ENCODE assay signal across 10 cellular contexts in genomic region chr1:193143285-193143684, GRCh38. TPM values are rescaled to one million over a fixed set of nuclear protein-coding genes. Genes with fewer than 3 reads are reported as not detected.
A peak's percentile ranks its signal among the peaks of the same experiment; 100 is the strongest.
DNase-seq lines count a peak whose midpoint lies in the region; ATAC-seq and TF ChIP-seq lines count a peak whose summit lies in the region.
"Had no signal": no experiment of that assay in that cellular context is flagged by ENCODE, and none has a peak within 500 bp of the region (broad histone marks: within the 10 kb centered on the region; RNA-seq: fewer than 3 reads in every experiment).

No MANE protein-coding gene starts in this region.

- TF ChIP-seq CTCF in RWPE2 (IDR thresholded peaks at IDR 0.05; ENCODE audit: poor library complexity, severe bottlenecking) (peak; percentile 57), foreskin fibroblast (IDR thresholded peaks at IDR 0.05; ENCODE audit: low read depth, low read length) (peak; percentile 10)

- ATAC-seq in RWPE2 (ENCODE audit: low read depth) (no peak), GM19023 (IDR thresholded peaks at IDR 0.05; ENCODE audit: unreplicated experiment) (no peak)
- ATAC-seq: GM23338 had no signal

- H3K9me3 ChIP-seq in RWPE2 (ENCODE audit: severe bottlenecking): no peaks in the 10 kb centered on the region

- H3K36me3 ChIP-seq in RWPE2 (ENCODE audit: low read depth): peaks cover 82% of the 10 kb centered on the region

- H3K4me1 ChIP-seq in RWPE2 (ENCODE audit: insufficient read depth, poor library complexity, severe bottlenecking): no peaks in the 10 kb centered on the region

- H3K4me3 ChIP-seq in RWPE2 (ENCODE audit: severe bottlenecking) (no peak overlapping the region), foreskin fibroblast (ENCODE audit: low read depth in 1 of 2, low read length in 2 of 2) (no peak overlapping the region)
- H3K4me3 ChIP-seq: GM23338 had no signal

- DNase-seq in A172 (ENCODE audit: low spot score) (peak; percentile 22), GM03348 (ENCODE audit: low spot score) (peak; percentile 5), RWPE2 (ENCODE audit: low spot score) (no peak), foreskin fibroblast (peak in 1 of 2 donors; percentile 38), activated gamma-delta T cell (lab: John Stamatoyannopoulos, UW) (no peak), RPMI8226 (no peak)
- no peak for DNase-seq in activated naive CD4-positive, alpha-beta T cell (lab: John Stamatoyannopoulos, UW)
- DNase-seq: MV-4-11 had no signal

- no peaks in the 10 kb centered on the region for H3K27me3 ChIP-seq in RWPE2 (ENCODE audit: insufficient read depth, poor library complexity, severe bottlenecking)

- no peak overlapping the region for H3K27ac ChIP-seq in RWPE2 (ENCODE audit: poor library complexity, severe bottlenecking)

RNA-seq across cellular contexts. Expression of gene CDC73, which starts 21.5 kb away (rescaled TPM):
- total RNA-seq in A172 (2014; rRNA removed; shearing (Covaris generic)): 32.2 and 34.7 TPM in 2 replicates

RNA-seq across cellular contexts. Expression of gene GLRX2, which starts 38.1 kb away (rescaled TPM):
- total RNA-seq in A172 (2014; rRNA removed; shearing (Covaris generic)): 58.7 and 63.9 TPM in 2 replicates

RNA-seq across cellular contexts. Expression of gene B3GALT2, which starts 43.1 kb away (rescaled TPM):
- 7.0 and 12.6 TPM in 2 replicates for total RNA-seq in A172 (2014; rRNA removed; shearing (Covaris generic))
- total RNA-seq: GM23338 had no signal

Comparison
In these comparisons a context has a peak if more than half of its experiments do, and no peak if none do; other contexts are left out.
1. DNase-seq: peak in A172 (single experiment) and GM03348 (single experiment); none in RWPE2 (single experiment), activated naive CD4-positive, alpha-beta T cell (0 of 4), activated gamma-delta T cell (single experiment) and RPMI8226 (single experiment).